Comparison of ENCODE assay signal across 8 cellular contexts in genomic region chr14:23299558-23299957, GRCh38. TPM values are rescaled to one million over a fixed set of nuclear protein-coding genes. Genes with fewer than 3 reads are reported as not detected.
A peak's percentile ranks its signal among the peaks of the same experiment; 100 is the strongest.
DNase-seq lines count a peak whose midpoint lies in the region; ATAC-seq and TF ChIP-seq lines count a peak whose summit lies in the region.

No MANE protein-coding gene starts in this region.

- no peak for TF ChIP-seq EP300 in sigmoid colon (IDR thresholded peaks at IDR 0.05)

- H3K9me3 ChIP-seq in sigmoid colon = no peaks in the 10 kb centered on the region

- no peak overlapping the region for H3K4me3 ChIP-seq in sigmoid colon

- TF ChIP-seq POLR2A in erythroblast (IDR thresholded peaks at IDR 0.05; ENCODE audit: low read length) (no peak), sigmoid colon (IDR thresholded peaks at IDR 0.05) (no peak)

- H3K4me1 ChIP-seq in sigmoid colon = peaks cover 0 to 31% (median 26%) of the 10 kb centered on the region in 4 donors

- peaks cover 0 to 21% (median 0%) of the 10 kb centered on the region in 4 donors for H3K36me3 ChIP-seq in sigmoid colon

- DNase-seq in EH (ENCODE audit: low read depth) (peak; percentile 62), SK-MEL-5 (ENCODE audit: low read depth, low spot score) (peak; percentile 71), erythroblast (lab: John Stamatoyannopoulos, UW) (peak; percentile 65 to 70), sigmoid colon (no peak), NCI-H187 treated with DMSO at 0.1 percent for 48 hours (lab: John Stamatoyannopoulos, UW) (no peak)

- H3K27ac ChIP-seq in 22Rv1 (peak overlapping the region; percentile 96), sigmoid colon (peak overlapping the region; percentile 92 to 100 (median 100))

- ATAC-seq in HG02840 (IDR thresholded peaks at IDR 0.05; ENCODE audit: low FRiP score, unreplicated experiment) (no peak), GM21717 (IDR thresholded peaks at IDR 0.05; ENCODE audit: unreplicated experiment) (no peak)

- TF ChIP-seq CTCF in 22Rv1 (IDR thresholded peaks at IDR 0.05) (peak; percentile 54), sigmoid colon (IDR thresholded peaks at IDR 0.05) (no peak)

- H3K27me3 ChIP-seq in sigmoid colon = no peaks in the 10 kb centered on the region

- intact Hi-C loops in sigmoid colon (cut with DNase I) = loop anchor here (1.0 kb wide), 1 partner anchor 34 kb away; no protein-coding TSS in a partner anchor

- in situ Hi-C loops in SK-MEL-5 (cut with HindIII; ENCODE audit: low pct_unique_long_range_greater_than_20kb, low sequenced_read_pairs) = no loop called here

RNA-seq across cellular contexts. Expression of gene PPP1R3E, which starts 3.1 kb away (rescaled TPM):
- 3.6 and 3.9 TPM in 2 replicates for total RNA-seq in SK-MEL-5 (2014; rRNA removed; shearing (Covaris generic))
- 1.8 and 5.1 TPM in 2 replicates for polyA plus RNA-seq in SK-MEL-5 (2015; cell fraction: cytosol; rRNA removed)
- 40.4 and 64.7 TPM in 2 replicates for polyA plus RNA-seq in SK-MEL-5 (2015; cell fraction: nucleus; rRNA removed)
- total RNA-seq in sigmoid colon = 10 to 100 TPM in 1 of 4 donors, 1 to 10 TPM in 3; 4.5 to 10.7 (median 8.9) TPM
- 10 to 100 TPM in 1 of 3 donors, 1 to 10 TPM in 2; 2.5 to 12.9 (median 3.6) TPM for polyA plus RNA-seq in sigmoid colon

RNA-seq across cellular contexts. Expression of gene BCL2L2, which starts 7.1 kb away (rescaled TPM):
- total RNA-seq in SK-MEL-5 (2014; rRNA removed; shearing (Covaris generic)) = 19.1 and 20.9 TPM in 2 replicates
- polyA plus RNA-seq in SK-MEL-5 (2015; cell fraction: cytosol; rRNA removed) = 54.4 and 61.3 TPM in 2 replicates
- polyA plus RNA-seq in SK-MEL-5 (2015; cell fraction: nucleus; rRNA removed) = 63.6 and 82.9 TPM in 2 replicates
- total RNA-seq in sigmoid colon = 100 to 1,000 TPM in 2 of 4 donors, 10 to 100 TPM in 2; 75.9 to 118 (median 101) TPM
- 10 to 100 TPM; 57.0 to 63.3 (median 61.9) TPM for polyA plus RNA-seq in sigmoid colon

RNA-seq across cellular contexts. Expression of gene HOMEZ, which starts 13.6 kb away (rescaled TPM):
- 12.8 TPM in 2 replicates for total RNA-seq in SK-MEL-5 (2014; rRNA removed; shearing (Covaris generic))
- polyA plus RNA-seq in SK-MEL-5 (2015; cell fraction: cytosol; rRNA removed) = 8.8 and 9.3 TPM in 2 replicates
- 4.4 and 7.8 TPM in 2 replicates for polyA plus RNA-seq in SK-MEL-5 (2015; cell fraction: nucleus; rRNA removed)
- total RNA-seq in sigmoid colon = 10 to 100 TPM in 1 of 4 donors, 1 to 10 TPM in 3; 5.4 to 10.5 (median 6.1) TPM
- polyA plus RNA-seq in sigmoid colon = 10 to 100 TPM in 1 of 3 donors, 1 to 10 TPM in 2; 6.0 to 12.0 (median 6.5) TPM

RNA-seq across cellular contexts. Expression of gene PABPN1, which starts 21.7 kb away (rescaled TPM):
- 45.9 and 50.8 TPM in 2 replicates for total RNA-seq in SK-MEL-5 (2014; rRNA removed; shearing (Covaris generic))
- polyA plus RNA-seq in SK-MEL-5 (2015; cell fraction: cytosol; rRNA removed) = 68.4 and 71.6 TPM in 2 replicates
- 330 and 366 TPM in 2 replicates for polyA plus RNA-seq in SK-MEL-5 (2015; cell fraction: nucleus; rRNA removed)
- 10 to 100 TPM; 38.3 to 71.5 (median 48.3) TPM for total RNA-seq in sigmoid colon
- 100 to 1,000 TPM in 1 of 3 donors, 10 to 100 TPM in 2; 69.1 to 137 (median 76.3) TPM for polyA plus RNA-seq in sigmoid colon

RNA-seq across cellular contexts. Expression of gene SLC22A17, which starts 53.1 kb away (rescaled TPM):
- total RNA-seq in SK-MEL-5 (2014; rRNA removed; shearing (Covaris generic)) = 9.5 and 10.7 TPM in 2 replicates
- 16.8 and 18.6 TPM in 2 replicates for polyA plus RNA-seq in SK-MEL-5 (2015; cell fraction: cytosol; rRNA removed)
- polyA plus RNA-seq in SK-MEL-5 (2015; cell fraction: nucleus; rRNA removed) = 23.5 and 27.4 TPM in 2 replicates
- 10 to 100 TPM; 18.1 to 38.8 (median 26.3) TPM for total RNA-seq in sigmoid colon
- 10 to 100 TPM in 1 of 3 donors, under 1 TPM in 2; 0.60 to 10.6 (median 0.92) TPM for polyA plus RNA-seq in sigmoid colon

Comparison
In these comparisons a context has a peak if more than half of its experiments do, and no peak if none do; other contexts are left out.
1. DNase-seq: peak in EH (single experiment), SK-MEL-5 (single experiment) and erythroblast (2 of 2); none in sigmoid colon (single experiment) and NCI-H187 treated with DMSO at 0.1 percent for 48 hours (single experiment).